In genomic region chr5:58085800-58086199, GRCh38 we compare ENCODE assay signal across 15 cellular contexts.
A peak's percentile ranks its signal among the peaks of the same experiment; 100 is the strongest.
DNase-seq lines count a peak whose midpoint lies in the region; ATAC-seq and TF ChIP-seq lines count a peak whose summit lies in the region.
"Had no signal": no experiment of that assay in that cellular context is flagged by ENCODE, and none has a peak within 500 bp of the region (broad histone marks: within the 10 kb centered on the region; RNA-seq: fewer than 3 reads in every experiment).

No MANE protein-coding gene starts in this region.

- no peaks in the 10 kb centered on the region for H3K4me1 ChIP-seq in IMR-90 (ENCODE audit: control insufficient read depth, insufficient read depth, low read length)
- H3K4me1 ChIP-seq: ascending aorta, right atrium auricular region had no signal

- no peak overlapping the region for H3K4me2 ChIP-seq in IMR-90 (ENCODE audit: low read depth, low read length)

- H3K79me1 ChIP-seq in IMR-90 (ENCODE audit: low read depth in 1 of 2, low read length in 2 of 2): no peaks in the 10 kb centered on the region

- H3K23ac ChIP-seq in IMR-90 (ENCODE audit: low read depth, low read length): 0 out of 2 replicates have a peak overlapping the region, but pooled peaks have one; percentile 50

- H3K18ac ChIP-seq in IMR-90 (ENCODE audit: low read depth, low read length): no peak overlapping the region

- H2BK15ac ChIP-seq in IMR-90 (ENCODE audit: low read depth, low read length): no peak overlapping the region

- intact Hi-C loops in IMR-90 (cut with micrococcal nuclease): no loop called here

- TF ChIP-seq POLR2A in IMR-90 (IDR thresholded peaks at IDR 0.05; ENCODE audit: low read depth, low read length): no peak

- H2AFZ ChIP-seq in IMR-90 (replicated peaks; ENCODE audit: low read length, poor library complexity): no peak overlapping the region

- no peak overlapping the region; the same call in 1 of the 2 replicates for H3K14ac ChIP-seq in IMR-90 (replicated peaks; ENCODE audit: low read depth, low read length)

- no peak overlapping the region for H4K5ac ChIP-seq in IMR-90 (ENCODE audit: low read depth, low read length)

- BruUV-seq in IMR-90 (replicated peaks; lab: Mats Ljungman, UMichigan): no TSS peak

- H3K56ac ChIP-seq in IMR-90 (ENCODE audit: extremely low read depth, insufficient read depth, low read length): no peak overlapping the region

- no peak overlapping the region for H3K9ac ChIP-seq in IMR-90 (ENCODE audit: low read depth, low read length)

- H3K27ac ChIP-seq in IMR-90 (ENCODE audit: insufficient read depth, low read length): no peak overlapping the region
- H3K27ac ChIP-seq: ascending aorta, right atrium auricular region had no signal

- DNase-seq in Caki2 (ENCODE audit: low read depth): peak; percentile 52
- peak; percentile 63 for DNase-seq in IMR-90
- peak; percentile 45 for DNase-seq in astrocyte of the spinal cord (ENCODE audit: low read depth, low spot score)
- DNase-seq in kidney tubule cell (ENCODE audit: low spot score): peak; percentile 74
- DNase-seq in SHP77 (lab: John Stamatoyannopoulos, UW): no peak
- DNase-seq in activated T-cell treated with anti-CD3 and anti-CD28 coated beads for 4 hours: no peak
- no peak for DNase-seq in OCI-M1 (lab: John Stamatoyannopoulos, UW)
- DNase-seq: activated CD4-positive, CD25-positive, alpha-beta regulatory T cell; activated gamma-delta T cell treated with Interleukin-2 at 50 U/mL for 16 hours; hypothalamus; left cardiac atrium; NCI-H774 had no signal

- POLR2A ChIA-PET in IMR-90 (lab: Charles Lee; ENCODE audit: unreplicated experiment): no interaction called here

- CTCF ChIA-PET in IMR-90 (lab: Yijun Ruan, JAX): no interaction called here

- H2AK5ac ChIP-seq in IMR-90 (ENCODE audit: low read depth, low read length): no peak overlapping the region

- ATAC-seq in IMR-90 (ENCODE audit: low read depth) (no peak), GM21360 (IDR thresholded peaks at IDR 0.05; ENCODE audit: unreplicated experiment) (no peak)

- H3K4ac ChIP-seq in IMR-90 (ENCODE audit: low read depth, low read length): no peak overlapping the region

- no peak overlapping the region for H2BK20ac ChIP-seq in IMR-90 (ENCODE audit: low read depth, low read length)

- in situ Hi-C loops in Caki2 (cut with HindIII; ENCODE audit: low pct_unique_long_range_greater_than_20kb, low sequenced_read_pairs): no loop called here
- in situ Hi-C loops in IMR-90 (cut with MboI; ENCODE audit: low sequenced_read_pairs): no loop called here
- in situ Hi-C loops in astrocyte of the spinal cord (cut with HindIII; ENCODE audit: low sequenced_read_pairs): no loop called here

- H2BK5ac ChIP-seq in IMR-90 (ENCODE audit: low read depth, low read length, poor library complexity, severe bottlenecking): no peak overlapping the region

- H2AK9ac ChIP-seq in IMR-90 (replicated peaks; ENCODE audit: low read depth, low read length, poor library complexity): no peak overlapping the region

- no peak for TF ChIP-seq RAD21 in IMR-90 (IDR thresholded peaks at IDR 0.05; ENCODE audit: low read length)

- dilution Hi-C loops in IMR-90 (cut with HindIII; ENCODE audit: low sequenced_read_pairs, unreplicated experiment): no loop called here

- H4K8ac ChIP-seq in IMR-90 (ENCODE audit: low read depth in 2 of 2, low read length in 2 of 2): no peak overlapping the region

- TF ChIP-seq CTCF in IMR-90 (conservative IDR thresholded peaks at IDR 0.05; ENCODE audit: low read depth, low read length) (no peak), astrocyte of the spinal cord (IDR thresholded peaks at IDR 0.05; ENCODE audit: low read depth, low read length) (no peak)

- no peak overlapping the region for H2BK120ac ChIP-seq in IMR-90 (ENCODE audit: low read depth, low read length)

- H3K4me3 ChIP-seq in IMR-90 (ENCODE audit: insufficient read depth, low read depth, low read length) (no peak overlapping the region), astrocyte of the spinal cord (ENCODE audit: low read depth, low read length) (no peak overlapping the region)
- H3K4me3 ChIP-seq: ascending aorta, right atrium auricular region had no signal

- no peak overlapping the region for H4K91ac ChIP-seq in IMR-90 (ENCODE audit: insufficient read depth, low read depth, low read length)

- no peaks in the 10 kb centered on the region for H3K27me3 ChIP-seq in IMR-90 (ENCODE audit: control insufficient read depth, insufficient read depth, low read length)
- H3K27me3 ChIP-seq: ascending aorta, right atrium auricular region had no signal

- no CpG with 5 or more reads among the region's 4 CpGs for WGBS in IMR-90 (ENCODE audit: extremely low coverage in 2 of 2, insufficient read length in 1 of 2), 2 experiments

- no peaks in the 10 kb centered on the region for H3K9me3 ChIP-seq in IMR-90 (ENCODE audit: control insufficient read depth, insufficient read depth, low read length)
- H3K9me3 ChIP-seq: ascending aorta, right atrium auricular region had no signal

- no peaks in the 10 kb centered on the region for H3K36me3 ChIP-seq in IMR-90 (ENCODE audit: control insufficient read depth, insufficient read depth, low read length)
- H3K36me3 ChIP-seq: ascending aorta, right atrium auricular region had no signal

- no peaks in the 10 kb centered on the region for H4K20me1 ChIP-seq in IMR-90 (ENCODE audit: insufficient read depth, low read length)

- H3K9me1 ChIP-seq in IMR-90 (ENCODE audit: insufficient read depth, low read length): no peaks in the 10 kb centered on the region

TF ChIP-seq in IMR-90, 13 proteins besides CTCF, POLR2A, EP300 and RAD21:
- no peak for TF ChIP-seq CHD1 (IDR thresholded peaks at IDR 0.05; ENCODE audit: low read depth, low read length)
- no peak for TF ChIP-seq FOS (IDR thresholded peaks at IDR 0.05; ENCODE audit: low read depth, low read length)
- no peak for TF ChIP-seq SMC3 (IDR thresholded peaks at IDR 0.05; ENCODE audit: low read depth, low read length)
- TF ChIP-seq BHLHE40 (IDR thresholded peaks at IDR 0.05; ENCODE audit: low read depth, low read length): no peak
- TF ChIP-seq MAZ (IDR thresholded peaks at IDR 0.05; ENCODE audit: borderline replicate concordance, low read depth, low read length): no peak
- TF ChIP-seq CEBPB (IDR thresholded peaks at IDR 0.05; ENCODE audit: low read depth, low read length): no peak

Comparison
In these comparisons a context has a peak if more than half of its experiments do, and no peak if none do; other contexts are left out.
1. DNase-seq: peak in Caki2 (single experiment), IMR-90 (single experiment), astrocyte of the spinal cord (single experiment) and kidney tubule cell (single experiment); none in SHP77 (0 of 2), activated T-cell treated with anti-CD3 and anti-CD28 coated beads for 4 hours (single experiment) and OCI-M1 (single experiment).